Comparison of ENCODE assay signal across 1 cellular context in genomic region chr5:108381955-108382783, GRCh38.
A peak's percentile ranks its signal among the peaks of the same experiment; 100 is the strongest.
TF ChIP-seq lines count a peak whose summit lies in the region.

Gene FBXL17 (minus strand): TSS chr5:108382098.

TF ChIP-seq in HepG2, 621 proteins besides CTCF, POLR2A, EP300 and RAD21 (continued from another document and continues in another):
- TF ChIP-seq NFAT5 (CRISPR knock-in tag; IDR thresholded peaks at IDR 0.05) (peak; percentile 83), ZKSCAN8 (CRISPR knock-in tag; IDR thresholded peaks at IDR 0.05; ENCODE audit: borderline replicate concordance) (peak; percentile 78; the same call in 1 of the 2 replicates), TEAD3 (CRISPR knock-in tag; optimal IDR thresholded peaks at IDR 0.05; ENCODE audit: borderline replicate concordance) (no peak), ZNF580 (CRISPR knock-in tag; IDR thresholded peaks at IDR 0.05; ENCODE audit: borderline replicate concordance, low read depth) (peak; percentile 84; the same call in 1 of the 2 replicates), REST (IDR thresholded peaks at IDR 0.05; ENCODE audit: borderline replicate concordance in 1 of 2, low read depth in 1 of 2, low read length in 2 of 2) (peak in 1 of 2 experiments; percentile 55; a peak in 1 of 4 replicates), HES4 (CRISPR knock-in tag; IDR thresholded peaks at IDR 0.05; ENCODE audit: borderline replicate concordance) (peak; percentile 90; the same call in 1 of the 2 replicates), FOXO1 (CRISPR knock-in tag; IDR thresholded peaks at IDR 0.05) (no peak), SALL1 (CRISPR knock-in tag; IDR thresholded peaks at IDR 0.05) (peak; percentile 95), ZNF740 (CRISPR knock-in tag; IDR thresholded peaks at IDR 0.05) (0 out of 2 replicates have a peak, but pooled peaks have one; percentile 29), RBM22 (optimal IDR thresholded peaks at IDR 0.05; ENCODE audit: low read length) (no peak), PRMT3 (CRISPR knock-in tag; IDR thresholded peaks at IDR 0.05; ENCODE audit: borderline replicate concordance, low read depth) (peak; percentile 72; the same call in 1 of the 2 replicates), PPARG (CRISPR knock-in tag; conservative IDR thresholded peaks at IDR 0.05) (no peak), ZNF713 (CRISPR knock-in tag; IDR thresholded peaks at IDR 0.05) (no peak; the same call in 1 of the 2 replicates), ZNF781 (CRISPR knock-in tag; IDR thresholded peaks at IDR 0.05; ENCODE audit: borderline replicate concordance, not compliant biosample characterization) (peak; percentile 99), NCOA1 (CRISPR knock-in tag; IDR thresholded peaks at IDR 0.05) (peak; percentile 75), SKI (IDR thresholded peaks at IDR 0.05; ENCODE audit: partially characterized antibody) (peak; percentile 25), ERF (CRISPR knock-in tag; IDR thresholded peaks at IDR 0.05) (peak; percentile 74), FOXK1 (CRISPR knock-in tag; IDR thresholded peaks at IDR 0.05; ENCODE audit: borderline replicate concordance, low read depth) (peak; percentile 86), PCBP1 (IDR thresholded peaks at IDR 0.05; ENCODE audit: borderline replicate concordance, low read depth, low read length) (0 out of 2 replicates have a peak, but pooled peaks have one; percentile 21), EEA1 (CRISPR knock-in tag; IDR thresholded peaks at IDR 0.05; ENCODE audit: borderline replicate concordance) (no peak), JUNB (CRISPR knock-in tag; IDR thresholded peaks at IDR 0.05; ENCODE audit: borderline replicate concordance) (no peak; the same call in 1 of the 2 replicates), SNAPC5 (CRISPR knock-in tag; IDR thresholded peaks at IDR 0.05; ENCODE audit: borderline replicate concordance) (peak; percentile 88; the same call in 1 of the 2 replicates), ZNF672 (CRISPR knock-in tag; IDR thresholded peaks at IDR 0.05) (no peak), CREBL2 (CRISPR knock-in tag; IDR thresholded peaks at IDR 0.05; ENCODE audit: borderline replicate concordance) (peak; percentile 82; the same call in 1 of the 2 replicates), ARNT2 (CRISPR knock-in tag; IDR thresholded peaks at IDR 0.05; ENCODE audit: low read depth) (peak; percentile 78), ZC3H13 (CRISPR knock-in tag; IDR thresholded peaks at IDR 0.05) (peak; percentile 96), HNF1A (IDR thresholded peaks at IDR 0.05; ENCODE audit: low read depth) (0 out of 2 replicates have a peak, but pooled peaks have one; percentile 16), HNF1A (CRISPR knock-in tag; IDR thresholded peaks at IDR 0.05; ENCODE audit: borderline replicate concordance) (peak; percentile 45; the same call in 1 of the 2 replicates), ATF7-NPFF (CRISPR knock-in tag; IDR thresholded peaks at IDR 0.05; ENCODE audit: low read depth) (peak; percentile 90), DNMT3B (CRISPR knock-in tag; conservative IDR thresholded peaks at IDR 0.05) (peak; percentile 93), MZF1 (CRISPR knock-in tag; IDR thresholded peaks at IDR 0.05; ENCODE audit: borderline replicate concordance) (no peak), NFATC3 (CRISPR knock-in tag; IDR thresholded peaks at IDR 0.05) (peak; percentile 98), ZXDC (CRISPR knock-in tag; IDR thresholded peaks at IDR 0.05) (peak; percentile 78), KLF16 (CRISPR knock-in tag; IDR thresholded peaks at IDR 0.05) (peak; percentile 63 to 76; a peak in 3 of 4 replicates), ZC3H4 (CRISPR knock-in tag; IDR thresholded peaks at IDR 0.05; ENCODE audit: borderline replicate concordance) (no peak), SOX6 (IDR thresholded peaks at IDR 0.05) (no peak), SOX6 (CRISPR knock-in tag; IDR thresholded peaks at IDR 0.05) (peak; percentile 62), AGO1 (IDR thresholded peaks at IDR 0.05; ENCODE audit: low read depth, low read length, poor library complexity, severe bottlenecking) (peak; percentile 95), ZNF7 (CRISPR knock-in tag; IDR thresholded peaks at IDR 0.05) (0 out of 2 replicates have a peak, but pooled peaks have one; percentile 22), ZSCAN5A (CRISPR knock-in tag; IDR thresholded peaks at IDR 0.05; ENCODE audit: borderline replicate concordance) (peak; percentile 96), ZSCAN21 (CRISPR knock-in tag; IDR thresholded peaks at IDR 0.05; ENCODE audit: borderline replicate concordance) (peak; percentile 88), GATAD2A (CRISPR knock-in tag; IDR thresholded peaks at IDR 0.05) (peak; percentile 69), NFKBIZ (CRISPR knock-in tag; IDR thresholded peaks at IDR 0.05) (peak; percentile 84; the same call in 1 of the 2 replicates), ISL2 (CRISPR knock-in tag; IDR thresholded peaks at IDR 0.05) (no peak; the same call in 1 of the 2 replicates)
